8 cellular contexts compared by ENCODE assay signal in the genomic region with DNA sequence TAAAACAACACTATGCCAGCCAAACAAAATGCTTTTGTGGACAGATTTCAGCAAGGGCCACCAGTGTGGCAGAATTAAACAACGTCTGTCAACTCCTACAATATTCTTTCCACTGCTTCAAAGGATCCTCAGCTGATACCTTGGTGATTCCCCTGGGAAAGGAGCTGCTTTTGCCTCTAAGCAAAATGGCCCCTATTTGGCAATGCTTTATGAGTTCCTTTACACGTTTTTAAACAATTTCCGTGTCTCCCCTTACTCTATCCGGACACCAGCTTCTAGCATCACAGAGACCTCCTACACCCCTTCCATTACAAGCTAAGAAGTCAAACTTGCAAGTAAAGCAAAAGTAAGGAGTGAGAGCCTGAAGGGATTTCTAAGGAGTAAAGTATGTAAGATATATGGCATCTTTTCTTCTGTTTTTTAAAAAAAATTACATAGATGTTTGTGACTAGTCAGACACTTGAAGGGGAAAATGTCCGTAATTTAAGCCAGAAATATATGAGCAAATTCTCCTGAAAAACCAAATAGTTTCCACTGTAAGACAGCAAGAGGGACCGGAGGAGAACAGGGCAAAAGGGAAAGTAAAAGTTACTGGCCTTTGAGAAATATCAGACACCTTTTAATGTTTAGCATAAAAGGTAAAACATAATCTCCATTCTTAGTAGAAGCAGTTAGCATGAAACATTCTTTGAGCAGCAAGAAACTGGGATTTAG.
DNase-seq lines count a peak whose midpoint lies in the region; TF ChIP-seq lines count a peak whose summit lies in the region.

No MANE protein-coding gene starts in this region.

- H3K27me3 Mint-ChIP-seq in dendritic cell treated with granulocyte-macrophage colony-stimulating factor and Interleukin-4, amounts not matched to agents 40 ng/mL and 50 ng/mL, for 4 days = no peaks in the 10 kb centered on the region
- H3K27me3 Mint-ChIP-seq in nephron (ENCODE audit: low read depth) = no peaks in the 10 kb centered on the region

- H3K36me3 Mint-ChIP-seq in dendritic cell treated with granulocyte-macrophage colony-stimulating factor and Interleukin-4, amounts not matched to agents 40 ng/mL and 50 ng/mL, for 4 days (ENCODE audit: low read depth) = peaks cover 26% of the 10 kb centered on the region
- peaks cover 19% of the 10 kb centered on the region for H3K36me3 Mint-ChIP-seq in nephron (ENCODE audit: low read depth)

- H3K4me1 ChIP-seq in ES-I3 (ENCODE audit: insufficient read depth, low read length) = peaks cover 15% of the 10 kb centered on the region

- no peaks in the 10 kb centered on the region for H3K9me3 Mint-ChIP-seq in dendritic cell treated with granulocyte-macrophage colony-stimulating factor and Interleukin-4, amounts not matched to agents 40 ng/mL and 50 ng/mL, for 4 days
- no peaks in the 10 kb centered on the region for H3K9me3 Mint-ChIP-seq in nephron

- peaks cover 72% of the 10 kb centered on the region for H3K4me1 Mint-ChIP-seq in dendritic cell treated with granulocyte-macrophage colony-stimulating factor and Interleukin-4, amounts not matched to agents 40 ng/mL and 50 ng/mL, for 4 days (ENCODE audit: low read depth)
- peaks cover 50% of the 10 kb centered on the region for H3K4me1 Mint-ChIP-seq in nephron

- TF ChIP-seq CTCF in nephron (IDR thresholded peaks at IDR 0.05; ENCODE audit: unreplicated experiment in 3 of 3) = no peak

- peak overlapping the region; percentile 90 for H3K9ac ChIP-seq in ES-I3 (ENCODE audit: low read depth, low read length)

- no peaks in the 10 kb centered on the region for H3K9me3 ChIP-seq in ES-I3 (ENCODE audit: control insufficient read depth, insufficient read depth, low read length)

- intact Hi-C loops in dendritic cell treated with granulocyte-macrophage colony-stimulating factor and Interleukin-4, amounts not matched to agents 40 ng/mL and 50 ng/mL, for 4 days (cut with micrococcal nuclease) = loop anchor here (5.0 kb wide), 1 partner anchor 52 kb away; no protein-coding TSS in a partner anchor

- H3K36me3 ChIP-seq in ES-I3 (ENCODE audit: insufficient read depth, low read length) = peaks cover 5% of the 10 kb centered on the region; the same call in 1 of the 2 replicates

- H3K4me3 Mint-ChIP-seq in dendritic cell treated with granulocyte-macrophage colony-stimulating factor and Interleukin-4, amounts not matched to agents 40 ng/mL and 50 ng/mL, for 4 days = peak overlapping the region; percentile 81
- H3K4me3 Mint-ChIP-seq in nephron = peak overlapping the region; percentile 90 to 98 (median 97)

- peak overlapping the region; percentile 97 for H3K27ac Mint-ChIP-seq in dendritic cell treated with granulocyte-macrophage colony-stimulating factor and Interleukin-4, amounts not matched to agents 40 ng/mL and 50 ng/mL, for 4 days
- H3K27ac Mint-ChIP-seq in nephron = peak overlapping the region; percentile 95 to 97 (median 96)

- peak; percentile 6 for DNase-seq in MV-4-11 (lab: John Stamatoyannopoulos, UW)
- DNase-seq in T1000 (lab: John Stamatoyannopoulos, UW) = no peak
- no peak for DNase-seq in superior temporal gyrus (ENCODE audit: extremely low spot score)
- DNase-seq in nucleus accumbens (lab: John Stamatoyannopoulos, UW) = no peak
- DNase-seq in NCI-H526 (lab: John Stamatoyannopoulos, UW) = no peak
